Comparison of ENCODE assay signal across 19 cellular contexts in genomic region chr2:26482211-26483026, GRCh38. TPM values are rescaled to one million over a fixed set of nuclear protein-coding genes. Genes with fewer than 3 reads are reported as not detected.
A peak's percentile ranks its signal among the peaks of the same experiment; 100 is the strongest.
DNase-seq lines count a peak whose midpoint lies in the region; ATAC-seq, FAIRE-seq and TF ChIP-seq lines count a peak whose summit lies in the region.
"Had no signal": no experiment of that assay in that cellular context is flagged by ENCODE, and none has a peak within 500 bp of the region (broad histone marks: within the 10 kb centered on the region; RNA-seq: fewer than 3 reads in every experiment).

No MANE protein-coding gene starts in this region.

- WGBS in K562 (ENCODE audit: insufficient coverage, low coverage, missing lambda C conversion rate): 34% methylated on average over 27 of the region's 30 CpGs
- WGBS in HepG2 (ENCODE audit: low lambda C conversion rate): 49% methylated on average over 30 of the region's 30 CpGs

- no TSS peak for BruUV-seq in K562 (replicated peaks; lab: Mats Ljungman, UMichigan)
- BruUV-seq in HepG2 (replicated peaks; lab: Mats Ljungman, UMichigan): no TSS peak

- no peaks in the 10 kb centered on the region for H3K79me2 ChIP-seq in K562 (ENCODE audit: control insufficient read depth, insufficient read depth, low read length)
- no peaks in the 10 kb centered on the region for H3K79me2 ChIP-seq in HepG2 (ENCODE audit: insufficient read depth, low read length)

- H3K27me3 Mint-ChIP-seq in activated naive CD8-positive, alpha-beta T cell treated with anti-CD3 and anti-CD28 coated beads, Interleukin-2, amount 10 ng/mL, durations not matched to agents 7 days and 5 days: peaks cover 2% of the 10 kb centered on the region
- peaks cover 6% of the 10 kb centered on the region for H3K27me3 Mint-ChIP-seq in activated naive CD8-positive, alpha-beta T cell treated with anti-CD3 and anti-CD28 coated beads for 36 hours
- peaks cover 7% of the 10 kb centered on the region for H3K27me3 Mint-ChIP-seq in osteocyte (ENCODE audit: unreplicated experiment)

- peaks cover 2% of the 10 kb centered on the region for H3K36me3 Mint-ChIP-seq in activated naive CD8-positive, alpha-beta T cell treated with anti-CD3 and anti-CD28 coated beads, Interleukin-2, amount 10 ng/mL, durations not matched to agents 7 days and 5 days
- no peaks in the 10 kb centered on the region for H3K36me3 Mint-ChIP-seq in activated naive CD8-positive, alpha-beta T cell treated with anti-CD3 and anti-CD28 coated beads for 36 hours
- H3K36me3 Mint-ChIP-seq in osteocyte (ENCODE audit: unreplicated experiment): no peaks in the 10 kb centered on the region
- H3K36me3 Mint-ChIP-seq: CD4-positive, alpha-beta memory T cell had no signal

- H3K36me3 ChIP-seq in K562 (ENCODE audit: control insufficient read depth, insufficient read depth, low read length) (no peaks in the 10 kb centered on the region), HepG2 (replicated peaks in 1 of 2; ENCODE audit: control insufficient read depth in 1 of 2, insufficient read depth in 2 of 2, low read length in 2 of 2) (no peaks in the 10 kb centered on the region)
- H3K36me3 ChIP-seq: SJCRH30 had no signal

- intact Hi-C loops in K562 (cut with micrococcal nuclease): no loop called here
- intact Hi-C loops in HepG2 (cut with micrococcal nuclease; ENCODE audit: unreplicated experiment): no loop called here

- TF ChIP-seq RAD21 in K562 (CRISPR knock-in tag; conservative IDR thresholded peaks at IDR 0.05 in 1 of 2, IDR thresholded peaks at IDR 0.05 in 1 of 2): no peak
- no peak for TF ChIP-seq RAD21 in HepG2 (CRISPR knock-in tag; IDR thresholded peaks at IDR 0.05)

- TF ChIP-seq POLR2A in K562 (conservative IDR thresholded peaks at IDR 0.05) (no peak), HepG2 (IDR thresholded peaks at IDR 0.05; ENCODE audit: insufficient read depth in 1 of 2, low read depth in 2 of 2, low read length in 2 of 2) (no peak)

- POLR2A ChIA-PET in activated naive CD8-positive, alpha-beta T cell treated with anti-CD3 and anti-CD28 coated beads, Interleukin-2, amount 10 ng/mL, durations not matched to agents 7 days and 5 days (lab: Charles Lee): no interaction called here
- POLR2A ChIA-PET in K562 (lab: Yijun Ruan, JAX) (no interaction called here), HepG2 (lab: Yijun Ruan, JAX) (no interaction called here)

- H3K27me3 ChIP-seq in K562 (ENCODE audit: control insufficient read depth in 2 of 2, insufficient read depth in 2 of 2, low read length in 2 of 2) (peaks cover 2 to 29% of the 10 kb centered on the region in 2 experiments; a peak in 3 of 5 replicates), HepG2 (ENCODE audit: control insufficient read depth in 1 of 2, insufficient read depth in 2 of 2, low read length in 2 of 2) (peaks cover 0 to 38% of the 10 kb centered on the region in 2 experiments; a peak in 3 of 5 replicates)
- H3K27me3 ChIP-seq: SJCRH30 had no signal

- ATAC-seq in activated naive CD8-positive, alpha-beta T cell treated with anti-CD3 and anti-CD28 coated beads, Interleukin-2, amount 10 ng/mL, durations not matched to agents 7 days and 5 days (ENCODE audit: low read depth): no peak
- no peak for ATAC-seq in K562
- ATAC-seq in HepG2: no peak
- ATAC-seq: GM23338 had no signal

- H3K9me3 ChIP-seq in K562 (replicated peaks; ENCODE audit: control insufficient read depth, insufficient read depth, low read depth, low read length): no peaks in the 10 kb centered on the region; the same call in 1 of the 2 replicates
- H3K9me3 ChIP-seq in HepG2 (ENCODE audit: low read length): no peaks in the 10 kb centered on the region
- H3K9me3 ChIP-seq: SJCRH30 had no signal

- peak overlapping the region; percentile 1 for H3K27ac Mint-ChIP-seq in activated naive CD8-positive, alpha-beta T cell treated with anti-CD3 and anti-CD28 coated beads, Interleukin-2, amount 10 ng/mL, durations not matched to agents 7 days and 5 days
- H3K27ac Mint-ChIP-seq in activated naive CD8-positive, alpha-beta T cell treated with anti-CD3 and anti-CD28 coated beads for 36 hours: no peak overlapping the region
- H3K27ac Mint-ChIP-seq in osteocyte (ENCODE audit: unreplicated experiment): no peak overlapping the region
- H3K27ac Mint-ChIP-seq: CD4-positive, alpha-beta memory T cell; GM23338; HFFc6 had no signal

- H3K9ac ChIP-seq in K562 (ENCODE audit: insufficient read depth in 1 of 2, low read depth in 2 of 2, low read length in 2 of 2) (no peak overlapping the region), HepG2 (ENCODE audit: insufficient read depth, low read depth, low read length) (no peak overlapping the region)

- H4K20me1 ChIP-seq in K562 (replicated peaks; ENCODE audit: control insufficient read depth, insufficient read depth, low read length) (peaks cover 5% of the 10 kb centered on the region; the same call in 1 of the 2 replicates), HepG2 (ENCODE audit: insufficient read depth, low read length) (no peaks in the 10 kb centered on the region)

- no peak for TF ChIP-seq EP300 in K562 (IDR thresholded peaks at IDR 0.05; ENCODE audit: low read length)
- no peak for TF ChIP-seq EP300 in HepG2 (IDR thresholded peaks at IDR 0.05; ENCODE audit: low read depth in 2 of 2, low read length in 2 of 2)
- TF ChIP-seq EP300 in HepG2 (CRISPR knock-in tag; IDR thresholded peaks at IDR 0.05; ENCODE audit: borderline replicate concordance): no peak

- H3K4me3 Mint-ChIP-seq in activated naive CD8-positive, alpha-beta T cell treated with anti-CD3 and anti-CD28 coated beads, Interleukin-2, amount 10 ng/mL, durations not matched to agents 7 days and 5 days: no peak overlapping the region
- no peak overlapping the region for H3K4me3 Mint-ChIP-seq in activated naive CD8-positive, alpha-beta T cell treated with anti-CD3 and anti-CD28 coated beads for 36 hours
- H3K4me3 Mint-ChIP-seq in osteocyte (ENCODE audit: unreplicated experiment): no peak overlapping the region
- H3K4me3 Mint-ChIP-seq: CD4-positive, alpha-beta memory T cell; GM23338; HFFc6 had no signal

- H3K4me3 ChIP-seq in K562 (no peak overlapping the region), HepG2 (replicated peaks in 1 of 3; ENCODE audit: insufficient read depth in 1 of 3, low read depth in 2 of 3, low read length in 3 of 3) (no peak overlapping the region)
- H3K4me3 ChIP-seq: GM23338, SJCRH30 had no signal

- no peak for FAIRE-seq in K562 (lab: Jason Lieb, UNC)
- no peak for FAIRE-seq in HepG2 (lab: Jason Lieb, UNC)
- peak; percentile 98 for FAIRE-seq in urothelium cell line (lab: Jason Lieb, UNC)

- H3K9me1 ChIP-seq in K562 (ENCODE audit: control insufficient read depth, insufficient read depth, low read length): no peaks in the 10 kb centered on the region

- no peak overlapping the region for H2AFZ ChIP-seq in K562 (ENCODE audit: low read depth, low read length)
- no peak overlapping the region for H2AFZ ChIP-seq in HepG2 (ENCODE audit: low read length)
- H2AFZ ChIP-seq: GM23338 had no signal

- H3K4me1 ChIP-seq in K562 (replicated peaks in 1 of 2; ENCODE audit: control insufficient read depth in 2 of 2, insufficient read depth in 2 of 2, low read length in 2 of 2) (peaks cover 0 to 19% of the 10 kb centered on the region in 2 experiments; a peak in 2 of 5 replicates), HepG2 (ENCODE audit: insufficient read depth, low read length) (peaks cover 40% of the 10 kb centered on the region)

- in situ Hi-C loops in K562 (cut with MboI): no loop called here
- in situ Hi-C loops in HepG2 (cut with HindIII; ENCODE audit: extremely low pct_ligation_motif_present, low pct_unique_long_range_greater_than_20kb): no loop called here

- CTCF ChIA-PET in K562 (lab: Yijun Ruan, JAX; ENCODE audit: low intra/inter-chr PET ratio): no interaction called here
- CTCF ChIA-PET in HepG2 (lab: Yijun Ruan, JAX; ENCODE audit: low intra/inter-chr PET ratio, low total read pairs): no interaction called here

- H3K4me1 Mint-ChIP-seq in activated naive CD8-positive, alpha-beta T cell treated with anti-CD3 and anti-CD28 coated beads, Interleukin-2, amount 10 ng/mL, durations not matched to agents 7 days and 5 days: peaks cover 20% of the 10 kb centered on the region
- H3K4me1 Mint-ChIP-seq in activated naive CD8-positive, alpha-beta T cell treated with anti-CD3 and anti-CD28 coated beads for 36 hours: peaks cover 3% of the 10 kb centered on the region
- H3K4me1 Mint-ChIP-seq in osteocyte (ENCODE audit: unreplicated experiment): peaks cover 8% of the 10 kb centered on the region

- H3K27ac ChIP-seq in K562 (ENCODE audit: extremely low read depth, low read depth, low read length) (no peak overlapping the region), HepG2 (ENCODE audit: extremely low read length, insufficient read depth, low read length) (no peak overlapping the region)
- H3K27ac ChIP-seq: SJCRH30 had no signal

- TF ChIP-seq CTCF in K562 (IDR thresholded peaks at IDR 0.05 in 2 of 3, conservative IDR thresholded peaks at IDR 0.05 in 1 of 3; ENCODE audit: insufficient read depth in 2 of 3, low read depth in 1 of 3, low read length in 3 of 3): no peak
- TF ChIP-seq CTCF in HepG2 (CRISPR knock-in tag; IDR thresholded peaks at IDR 0.05): no peak
- TF ChIP-seq CTCF in osteocyte (IDR thresholded peaks at IDR 0.05): no peak

- H3K9me3 Mint-ChIP-seq in activated naive CD8-positive, alpha-beta T cell treated with anti-CD3 and anti-CD28 coated beads, Interleukin-2, amount 10 ng/mL, durations not matched to agents 7 days and 5 days: no peaks in the 10 kb centered on the region
- H3K9me3 Mint-ChIP-seq in activated naive CD8-positive, alpha-beta T cell treated with anti-CD3 and anti-CD28 coated beads for 36 hours: no peaks in the 10 kb centered on the region
- no peaks in the 10 kb centered on the region for H3K9me3 Mint-ChIP-seq in osteocyte (ENCODE audit: unreplicated experiment)
- H3K9me3 Mint-ChIP-seq: CD4-positive, alpha-beta memory T cell; GM23338; HFFc6 had no signal

- no peak for DNase-seq in activated naive CD8-positive, alpha-beta T cell treated with anti-CD3 and anti-CD28 coated beads, Interleukin-2, amount 10 ng/mL, durations not matched to agents 7 days and 5 days
- DNase-seq in activated naive CD8-positive, alpha-beta T cell treated with anti-CD3 and anti-CD28 coated beads for 36 hours: no peak
- no peak for DNase-seq in K562 (ENCODE audit: extremely low read depth in 1 of 4, low spot score in 3 of 4)
- DNase-seq in HepG2 (ENCODE audit: low spot score): no peak
- DNase-seq in urothelium cell line (ENCODE audit: low spot score): no peak
- no peak for DNase-seq in Ammon's horn (ENCODE audit: low spot score)
- DNase-seq in SHP77 (lab: John Stamatoyannopoulos, UW): no peak
- no peak for DNase-seq in osteocyte (ENCODE audit: extremely low spot score, unreplicated experiment)
- DNase-seq: 8988T, DMS79 treated with DMSO at 0.1 percent for 48 hours, HFFc6, NCI-H187 treated with DMSO at 0.1 percent for 48 hours, NCI-H526 treated with DMSO at 0.1 percent for 48 hours, OCI-M1, SJCRH30 had no signal

- no peak overlapping the region for H3K4me2 ChIP-seq in K562 (ENCODE audit: insufficient read depth, low read length)
- H3K4me2 ChIP-seq in HepG2 (ENCODE audit: low read depth, low read length): no peak overlapping the region
- H3K4me2 ChIP-seq: GM23338 had no signal

RNA-seq across cellular contexts. Expression of gene OTOF, which starts 4.5 kb away (rescaled TPM):
- total RNA-seq in activated naive CD8-positive, alpha-beta T cell treated with anti-CD3 and anti-CD28 coated beads, Interleukin-2, amount 10 ng/mL, durations not matched to agents 7 days and 5 days: 10 to 100 TPM; 58.0 to 59.9 TPM
- 1 to 10 TPM in 1 of 2 experiments, under 1 TPM in 1; 0.74 to 1.1 TPM for total RNA-seq in activated naive CD8-positive, alpha-beta T cell treated with anti-CD3 and anti-CD28 coated beads for 36 hours
- 0.11 and 0.49 TPM in 2 replicates for total RNA-seq in K562 (2011; cell fraction: chromatin; rRNA removed; ENCODE audit: low replicate concordance)
- 0.13 and 0.17 TPM in 2 replicates for total RNA-seq in K562 (2011; cell fraction: nucleolus; rRNA removed)
- total RNA-seq in K562 (2011; cell fraction: nucleoplasm; rRNA removed): not detected in 2 replicates
- total RNA-seq in K562 (2014; rRNA removed) (0.05 and 0.33 TPM in 2 replicates), K562 (2014; rRNA removed; fragmentation: Illumina TruSeq; extraction: Trizol) (not detected in 2 replicates), K562 (2015; rRNA removed; fragmentation: Illumina TruSeq; extraction: Trizol) (not detected in 2 replicates), K562 (2021) (0.07 TPM in 1 of 2 replicates, not detected in the other), HepG2 (2016; rRNA removed; fragmentation: Illumina TruSeq; extraction: Trizol) (0.04 TPM in 1 of 2 replicates, not detected in the other), osteocyte (not detected in 2 replicates)
- polyA plus RNA-seq in K562 (2011; rRNA removed) (0.07 and 0.11 TPM in 2 replicates), K562 (2014; fragmentation: Illumina TruSeq; extraction: Trizol) (not detected in 2 replicates), K562 (2014; fragmentation: Nextera tagmentation; extraction: Ambion mirVana) (not detected), K562 (2014; rRNA removed) (0.03 TPM in 1 of 2 replicates, not detected in the other), HepG2 (2011; rRNA removed) (not detected in 2 replicates)
- 0.12 and 0.24 TPM in 2 replicates for polyA plus RNA-seq in K562 (2011; cell fraction: cytosol; rRNA removed)
- polyA plus RNA-seq in K562 (2011; cell fraction: nucleus; rRNA removed): 0.22 and 0.31 TPM in 2 replicates
- polyA plus RNA-seq in K562 (2012): 0.03 and 0.12 TPM in 2 replicates
- polyA minus RNA-seq in K562 (2011; rRNA and poly(A)+ RNA removed): 0.04 TPM in 1 of 2 replicates, not detected in the other
- polyA minus RNA-seq in K562 (2011; cell fraction: cytosol; rRNA and poly(A)+ RNA removed): not detected in 2 replicates
- polyA minus RNA-seq in K562 (2011; cell fraction: nucleus; rRNA and poly(A)+ RNA removed): under 0.01 TPM in 1 of 2 replicates, not detected in the other
- 0.09 TPM in 1 of 2 replicates, not detected in the other for total RNA-seq in HepG2 (2016; cell fraction: cytosol; rRNA removed; fragmentation: Illumina TruSeq; extraction: Trizol; ENCODE audit: low read depth)
- 0.04 TPM in 1 of 2 replicates, not detected in the other for total RNA-seq in HepG2 (2016; cell fraction: insoluble cytoplasmic fraction; rRNA removed; fragmentation: Illumina TruSeq; extraction: Trizol)
- total RNA-seq in HepG2 (2016; cell fraction: membrane; rRNA removed; fragmentation: Illumina TruSeq; extraction: Trizol): 0.03 TPM in 1 of 2 replicates, not detected in the other
- total RNA-seq in HepG2 (2016; cell fraction: nucleus; rRNA removed; fragmentation: Illumina TruSeq; extraction: Trizol): 0.06 TPM in 1 of 2 replicates, not detected in the other
- 0.01 TPM in 2 replicates for polyA plus RNA-seq in HepG2 (2011; cell fraction: cytosol; rRNA removed)
- polyA plus RNA-seq in HepG2 (2011; cell fraction: nucleus; rRNA removed): 0.12 and 0.26 TPM in 2 replicates
- 0.05 TPM in 1 of 2 replicates, not detected in the other for polyA plus RNA-seq in HepG2 (2012)
- not detected in 2 replicates for polyA plus RNA-seq in HepG2 (2016; cell fraction: cytosol; fragmentation: Illumina TruSeq; extraction: Trizol; ENCODE audit: low read depth)
- polyA plus RNA-seq in HepG2 (2016; cell fraction: insoluble cytoplasmic fraction; fragmentation: Illumina TruSeq; extraction: Trizol; ENCODE audit: low read depth): 0.04 TPM in 1 of 2 replicates, not detected in the other
- not detected in 2 replicates for polyA plus RNA-seq in HepG2 (2016; cell fraction: membrane; fragmentation: Illumina TruSeq; extraction: Trizol; ENCODE audit: low read depth)
- polyA plus RNA-seq in HepG2 (2016; cell fraction: nucleus; fragmentation: Illumina TruSeq; extraction: Trizol; ENCODE audit: insufficient read depth, low read depth): 0.33 TPM in 1 of 2 replicates, not detected in the other
- polyA minus RNA-seq in HepG2 (2011; rRNA and poly(A)+ RNA removed; ENCODE audit: low replicate concordance): 0.02 TPM in 1 of 2 replicates, not detected in the other
- polyA minus RNA-seq in HepG2 (2011; cell fraction: cytosol; rRNA and poly(A)+ RNA removed): not detected in 2 replicates
- not detected in 2 replicates for polyA minus RNA-seq in HepG2 (2011; cell fraction: nucleus; rRNA and poly(A)+ RNA removed)
- total RNA-seq: HT-29, RPMI7951 had no signal

Comparison
In these comparisons a context has a peak if more than half of its experiments do, and no peak if none do; other contexts are left out.
1. RNA of gene OTOF, which starts 4.5 kb away (total RNA-seq): 58.0 to 59.9 TPM in activated naive CD8-positive, alpha-beta T cell treated with anti-CD3 and anti-CD28 coated beads, Interleukin-2, amount 10 ng/mL, durations not matched to agents 7 days and 5 days; 0.74 to 1.1 TPM in activated naive CD8-positive, alpha-beta T cell treated with anti-CD3 and anti-CD28 coated beads for 36 hours, 0.05 to 0.49 TPM in K562, 0.03 to 0.09 TPM in HepG2 and not detected in osteocyte; every median in the first group is over 10 times any median in the second.